Comparison of ENCODE assay signal across 14 cellular contexts in genomic region chr6:111667921-111668320, GRCh38.
DNase-seq lines count a peak whose midpoint lies in the region; ATAC-seq, FAIRE-seq and TF ChIP-seq lines count a peak whose summit lies in the region.
"Had no signal": no experiment of that assay in that cellular context is flagged by ENCODE, and none has a peak within 500 bp of the region (broad histone marks: within the 10 kb centered on the region; RNA-seq: fewer than 3 reads in every experiment).

No MANE protein-coding gene starts in this region.

- peaks cover 7 to 37% of the 10 kb centered on the region in 2 donors for H3K36me3 Mint-ChIP-seq in activated naive CD4-positive, alpha-beta T cell treated with anti-CD3 and anti-CD28 coated beads, Interleukin-2, amount 50 U/mL, for 72 hours
- peaks cover 68% of the 10 kb centered on the region for H3K36me3 Mint-ChIP-seq in activated naive CD4-positive, alpha-beta T cell treated with anti-CD3 and anti-CD28 coated beads, Interleukin-2, amount 10 ng/mL, durations not matched to agents 7 days and 5 days
- peaks cover 100% of the 10 kb centered on the region for H3K36me3 Mint-ChIP-seq in activated T-helper 17 cell treated with anti-CD3 and anti-CD28 coated beads, Interleukin-2, amount 50 U/mL, for 72 hours (ENCODE audit: low read depth)

- no peak for ATAC-seq in activated naive CD4-positive, alpha-beta T cell treated with anti-CD3 and anti-CD28 coated beads, Interleukin-2, amount 50 U/mL, for 72 hours
- ATAC-seq in activated T-helper 17 cell treated with anti-CD3 and anti-CD28 coated beads, Interleukin-2, amount 50 U/mL, for 72 hours (replicated peaks): no peak
- ATAC-seq in left lung (peak; percentile 10), HG03439 (IDR thresholded peaks at IDR 0.05; ENCODE audit: unreplicated experiment) (no peak)

- no peaks in the 10 kb centered on the region for H3K27me3 ChIP-seq in left lung

- no peaks in the 10 kb centered on the region for H3K27me3 Mint-ChIP-seq in activated naive CD4-positive, alpha-beta T cell treated with anti-CD3 and anti-CD28 coated beads, Interleukin-2, amount 10 ng/mL, durations not matched to agents 7 days and 5 days
- no peaks in the 10 kb centered on the region for H3K27me3 Mint-ChIP-seq in activated T-helper 17 cell treated with anti-CD3 and anti-CD28 coated beads, Interleukin-2, amount 50 U/mL, for 72 hours

- H3K9me3 ChIP-seq in left lung: no peaks in the 10 kb centered on the region

- TF ChIP-seq CTCF in left lung (IDR thresholded peaks at IDR 0.05): no peak

- H3K36me3 ChIP-seq in left lung: peaks cover 0 to 20% of the 10 kb centered on the region in 2 donors

- intact Hi-C loops in left lung (cut with DNase I): no loop called here

- DNase-seq in activated naive CD4-positive, alpha-beta T cell treated with anti-CD3 and anti-CD28 coated beads, Interleukin-2, amount 50 U/mL, for 72 hours (ENCODE audit: low spot score in 2 of 2): no peak
- no peak for DNase-seq in activated naive CD4-positive, alpha-beta T cell treated with anti-CD3 and anti-CD28 coated beads, Interleukin-2, amount 10 ng/mL, durations not matched to agents 7 days and 5 days
- DNase-seq in left lung: no peak
- peak in 10 of 49 donors; percentile 9 to 42 (median 22) for DNase-seq in substantia nigra (lab: John Stamatoyannopoulos, UW)
- no peak for DNase-seq in GM19239 (ENCODE audit: insufficient read length, low spot score)
- DNase-seq in stimulated activated CD4-positive, alpha-beta T cell treated with anti-CD3 and anti-CD28 coated beads, Interleukin-1b, Interleukin-23, amount 100 ng/mL, for 48 hours: no peak
- DNase-seq: activated CD8-positive, alpha-beta memory T cell treated with anti-CD3 and anti-CD28 coated beads for 24 hours; activated naive CD4-positive, alpha-beta T cell; central memory CD4-positive, alpha-beta T cell had no signal

- H3K4me1 ChIP-seq in left lung: peaks cover 8 to 10% of the 10 kb centered on the region in 2 donors

- no peaks in the 10 kb centered on the region for H3K9me3 Mint-ChIP-seq in activated naive CD4-positive, alpha-beta T cell treated with anti-CD3 and anti-CD28 coated beads, Interleukin-2, amount 50 U/mL, for 72 hours
- no peaks in the 10 kb centered on the region for H3K9me3 Mint-ChIP-seq in activated naive CD4-positive, alpha-beta T cell treated with anti-CD3 and anti-CD28 coated beads, Interleukin-2, amount 10 ng/mL, durations not matched to agents 7 days and 5 days
- H3K9me3 Mint-ChIP-seq in activated T-helper 17 cell treated with anti-CD3 and anti-CD28 coated beads, Interleukin-2, amount 50 U/mL, for 72 hours: no peaks in the 10 kb centered on the region

- H3K27ac Mint-ChIP-seq in activated naive CD4-positive, alpha-beta T cell treated with anti-CD3 and anti-CD28 coated beads, Interleukin-2, amount 50 U/mL, for 72 hours: peak overlapping the region; percentile 80 to 90
- no peak overlapping the region for H3K27ac Mint-ChIP-seq in activated naive CD4-positive, alpha-beta T cell treated with anti-CD3 and anti-CD28 coated beads, Interleukin-2, amount 10 ng/mL, durations not matched to agents 7 days and 5 days
- H3K27ac Mint-ChIP-seq in activated T-helper 17 cell treated with anti-CD3 and anti-CD28 coated beads, Interleukin-2, amount 50 U/mL, for 72 hours: peak overlapping the region; percentile 85

- H3K27ac ChIP-seq in left lung (no peak overlapping the region), substantia nigra (ENCODE audit: low read depth, low read length, poor library complexity, severe bottlenecking) (peak overlapping the region; percentile 14)
- H3K27ac ChIP-seq: epithelial cell of prostate had no signal

- H3K4me3 ChIP-seq in left lung: no peak overlapping the region
- H3K4me3 ChIP-seq: lung had no signal

- H3K4me3 Mint-ChIP-seq in activated naive CD4-positive, alpha-beta T cell treated with anti-CD3 and anti-CD28 coated beads, Interleukin-2, amount 10 ng/mL, durations not matched to agents 7 days and 5 days: no peak overlapping the region
- no peak overlapping the region for H3K4me3 Mint-ChIP-seq in activated T-helper 17 cell treated with anti-CD3 and anti-CD28 coated beads, Interleukin-2, amount 50 U/mL, for 72 hours

- no peaks in the 10 kb centered on the region for H3K4me1 Mint-ChIP-seq in activated naive CD4-positive, alpha-beta T cell treated with anti-CD3 and anti-CD28 coated beads, Interleukin-2, amount 10 ng/mL, durations not matched to agents 7 days and 5 days
- H3K4me1 Mint-ChIP-seq in activated T-helper 17 cell treated with anti-CD3 and anti-CD28 coated beads, Interleukin-2, amount 50 U/mL, for 72 hours: no peaks in the 10 kb centered on the region

- no peak for FAIRE-seq in GM19239 (lab: Jason Lieb, UNC)
- FAIRE-seq: HTR-8/SVneo had no signal

- CTCF ChIA-PET in activated naive CD4-positive, alpha-beta T cell treated with anti-CD3 and anti-CD28 coated beads, Interleukin-2, amount 10 ng/mL, durations not matched to agents 7 days and 5 days (lab: Charles Lee): interaction anchor here (0.7 to 1.5 kb wide), 3 partner anchors 9 to 409 kb away, joined by 3 to 4 read pairs (median 3); a partner anchor contains a TSS
